ENCODE assay signal across 8 cellular contexts in the genomic region with DNA sequence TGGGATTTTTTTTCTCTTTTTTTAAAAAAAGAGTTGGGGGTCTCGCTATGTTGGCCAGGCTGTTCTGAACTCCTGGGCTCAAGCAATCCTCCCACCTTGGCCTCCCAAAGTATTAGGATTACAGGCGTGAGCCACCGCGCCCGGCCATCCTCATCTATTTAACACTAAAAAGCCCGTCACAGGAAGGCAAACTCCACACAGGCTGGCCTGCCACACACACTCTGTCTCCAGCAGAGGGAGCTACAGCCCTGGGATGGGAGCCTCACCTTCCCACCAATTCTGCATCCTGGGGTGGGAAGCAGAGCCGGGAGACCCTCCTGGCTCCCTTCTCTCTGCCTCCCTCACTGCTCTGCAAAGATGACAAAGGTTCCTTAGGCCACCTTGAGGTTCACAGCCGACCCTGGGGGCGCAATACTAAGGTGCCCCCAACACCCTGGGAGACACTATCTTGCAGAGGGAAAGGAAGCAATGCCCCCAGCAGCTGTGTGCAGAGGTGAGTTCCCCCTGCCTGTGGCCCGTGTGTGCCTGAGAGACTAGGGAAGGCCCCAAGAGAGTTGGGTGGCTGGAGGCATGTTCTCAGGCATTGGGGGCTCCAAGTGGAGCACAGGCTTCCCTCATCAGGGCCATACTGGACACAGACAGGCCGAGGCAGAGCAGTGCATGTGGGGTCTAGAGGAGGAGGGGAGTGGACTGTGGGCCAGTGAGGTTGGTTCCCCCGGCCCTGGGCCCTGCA. TPM values are rescaled to one million over a fixed set of nuclear protein-coding genes. Genes with fewer than 3 reads are reported as not detected.
DNase-seq lines count a peak whose midpoint lies in the region; ATAC-seq and TF ChIP-seq lines count a peak whose summit lies in the region.

No MANE protein-coding gene starts in this region.

- H3K4me3 ChIP-seq in heart right ventricle (no peak overlapping the region), NB4 (ENCODE audit: low read depth, low read length) (no peak overlapping the region), astrocyte of the spinal cord (ENCODE audit: low read depth, low read length) (no peak overlapping the region), testis (no peak overlapping the region)
- H3K4me3 ChIP-seq in effector memory CD4-positive, alpha-beta T cell (ENCODE audit: insufficient read depth, low read depth, low read length, poor library complexity, severe bottlenecking): no peak overlapping the region

- ATAC-seq in heart right ventricle (no peak), Right ventricle myocardium inferior (no peak), left colon (peak; percentile 62), GM18873 (IDR thresholded peaks at IDR 0.05; ENCODE audit: low FRiP score, unreplicated experiment) (no peak)

- H3K4me1 ChIP-seq in heart right ventricle: peaks cover 0 to 26% (median 12%) of the 10 kb centered on the region in 9 donors
- H3K4me1 ChIP-seq in testis: no peaks in the 10 kb centered on the region
- H3K4me1 ChIP-seq in effector memory CD4-positive, alpha-beta T cell (ENCODE audit: control insufficient read depth, insufficient read depth, low read length, poor library complexity, severe bottlenecking): no peaks in the 10 kb centered on the region

- TF ChIP-seq POLR2A in NB4 (IDR thresholded peaks at IDR 0.05; ENCODE audit: extremely low read depth, insufficient read length) (no peak), testis (IDR thresholded peaks at IDR 0.05) (no peak)

- intact Hi-C loops in heart right ventricle (cut with DNase I): loop anchor here in 4 of 10 donors (2.0 to 10.0 kb wide), 3 partner anchors 32 to 281 kb away; no protein-coding TSS in a partner anchor
- intact Hi-C loops in Right ventricle myocardium inferior (cut with DNase I): loop anchor here (5.0 kb wide), 1 partner anchor 281 kb away; no protein-coding TSS in a partner anchor
- intact Hi-C loops in left colon (cut with DNase I, micrococcal nuclease): no loop called here
- intact Hi-C loops in testis (cut with DNase I; ENCODE audit: low total_unique reads): no loop called here

- WGBS in heart right ventricle, 2 donors: 70 to 73% methylated on average over 12 of the region's 12 CpGs
- WGBS in testis, 2 donors: 73% methylated on average over 9 to 12 of the region's 12 CpGs

- H3K27ac ChIP-seq in heart right ventricle: no peak overlapping the region
- H3K27ac ChIP-seq in testis: no peak overlapping the region
- H3K27ac ChIP-seq in effector memory CD4-positive, alpha-beta T cell (ENCODE audit: insufficient read depth, low read length, poor library complexity, severe bottlenecking): no peak overlapping the region

- in situ Hi-C loops in astrocyte of the spinal cord (cut with HindIII; ENCODE audit: low sequenced_read_pairs): no loop called here

- DNase-seq in heart right ventricle (no peak), Right ventricle myocardium inferior (ENCODE audit: missing footprints) (no peak), NB4 (ENCODE audit: low read depth) (peak; percentile 57), astrocyte of the spinal cord (ENCODE audit: low read depth, low spot score) (peak; percentile 22), left colon (peak in 1 of 2 donors; percentile 24), testis (peak; percentile 46)
- DNase-seq in effector memory CD4-positive, alpha-beta T cell: no peak

- no peaks in the 10 kb centered on the region for H3K27me3 ChIP-seq in heart right ventricle
- H3K27me3 ChIP-seq in testis: no peaks in the 10 kb centered on the region
- no peaks in the 10 kb centered on the region for H3K27me3 ChIP-seq in effector memory CD4-positive, alpha-beta T cell (replicated peaks; ENCODE audit: control insufficient read depth, insufficient read depth, low read length, poor library complexity, severe bottlenecking)

- no peaks in the 10 kb centered on the region for H3K9me3 ChIP-seq in heart right ventricle
- H3K9me3 ChIP-seq in testis: no peaks in the 10 kb centered on the region
- no peaks in the 10 kb centered on the region for H3K9me3 ChIP-seq in effector memory CD4-positive, alpha-beta T cell (ENCODE audit: control insufficient read depth, low read length)

- peak; percentile 53 to 78 (median 73) for TF ChIP-seq CTCF in heart right ventricle (IDR thresholded peaks at IDR 0.05)
- peak; percentile 78 for TF ChIP-seq CTCF in NB4 (IDR thresholded peaks at IDR 0.05; ENCODE audit: low read depth, low read length)
- peak; percentile 90 for TF ChIP-seq CTCF in astrocyte of the spinal cord (IDR thresholded peaks at IDR 0.05; ENCODE audit: low read depth, low read length)
- peak; percentile 48 to 62 (median 60) for TF ChIP-seq CTCF in testis (IDR thresholded peaks at IDR 0.05)

- H3K36me3 ChIP-seq in heart right ventricle (peaks cover 0 to 99% (median 40%) of the 10 kb centered on the region in 9 donors), testis (ENCODE audit: low read depth, missing control alignments) (no peaks in the 10 kb centered on the region)
- H3K36me3 ChIP-seq in effector memory CD4-positive, alpha-beta T cell (ENCODE audit: control insufficient read depth, insufficient read depth, low read length): peaks cover 65% of the 10 kb centered on the region

RNA-seq across cellular contexts. Expression of a gene that starts 27.4 kb away (rescaled TPM):
- total RNA-seq in heart right ventricle (10 to 100 TPM; 54.9 to 97.5 (median 71.4) TPM), Right ventricle myocardium inferior (111 TPM), left colon (10 to 100 TPM; 54.1 to 69.1 TPM), testis (10 to 100 TPM; 68.0 to 71.2 TPM)
- polyA plus RNA-seq in heart right ventricle (100 to 1,000 TPM; 110 to 188 TPM), testis (ENCODE audit: insufficient read depth, low read depth, low replicate concordance) (33.8 TPM)

RNA-seq across cellular contexts. Expression of a gene that starts 34.6 kb away (rescaled TPM):
- total RNA-seq in heart right ventricle (10 to 100 TPM; 44.2 to 60.1 (median 55.3) TPM), Right ventricle myocardium inferior (55.1 TPM), left colon (10 to 100 TPM; 49.2 to 61.4 TPM), testis (10 to 100 TPM; 75.7 to 84.8 TPM)
- polyA plus RNA-seq in heart right ventricle (10 to 100 TPM; 11.6 to 31.7 TPM), testis (ENCODE audit: insufficient read depth, low read depth, low replicate concordance) (128 TPM)

RNA-seq across cellular contexts. Expression of a gene that starts 44.9 kb away (rescaled TPM):
- under 1 TPM in 6 of 10 donors, not detected in 4; 0.18 to 0.44 (median 0.24) TPM for total RNA-seq in heart right ventricle
- under 1 TPM in 1 of 2 donors, not detected in 1; 0.74 TPM for polyA plus RNA-seq in heart right ventricle
- 0.19 TPM for total RNA-seq in Right ventricle myocardium inferior
- total RNA-seq in left colon: 1 to 10 TPM in 1 of 2 donors, under 1 TPM in 1; 0.61 to 5.1 TPM
- 10 to 100 TPM; 40.1 to 67.2 TPM for total RNA-seq in testis
- 19.4 TPM for polyA plus RNA-seq in testis (ENCODE audit: insufficient read depth, low read depth, low replicate concordance)

RNA-seq across cellular contexts. Expression of a gene that starts 50.7 kb away (rescaled TPM):
- 10 to 100 TPM in 3 of 10 donors, 1 to 10 TPM in 7; 5.7 to 12.9 (median 9.5) TPM for total RNA-seq in heart right ventricle
- polyA plus RNA-seq in heart right ventricle: 10 to 100 TPM in 1 of 2 donors, 1 to 10 TPM in 1; 7.3 to 26.1 TPM
- 10.3 TPM for total RNA-seq in Right ventricle myocardium inferior
- 10 to 100 TPM; 10.6 to 17.7 TPM for total RNA-seq in left colon
- 10 to 100 TPM; 72.5 to 88.6 TPM for total RNA-seq in testis
- 51.9 TPM for polyA plus RNA-seq in testis (ENCODE audit: insufficient read depth, low read depth, low replicate concordance)

RNA-seq across cellular contexts. Expression of a gene that starts 56.3 kb away (rescaled TPM):
- total RNA-seq in heart right ventricle (10 to 100 TPM in 2 of 10 donors, 1 to 10 TPM in 8; 1.1 to 11.6 (median 4.7) TPM), Right ventricle myocardium inferior (7.2 TPM), left colon (under 1 TPM in 1 of 2 donors, not detected in 1; 0.53 TPM), testis (1 to 10 TPM in 1 of 2 donors, not detected in 1; 2.2 TPM)
- polyA plus RNA-seq in heart right ventricle (1 to 10 TPM; 1.9 to 2.3 TPM), testis (ENCODE audit: insufficient read depth, low read depth, low replicate concordance) (1.2 TPM)

Comparison
In these comparisons a context has a peak if more than half of its experiments do, and no peak if none do; other contexts are left out.
1. DNase-seq: peak in NB4 (single experiment), astrocyte of the spinal cord (single experiment) and testis (single experiment); none in heart right ventricle (0 of 2), Right ventricle myocardium inferior (single experiment) and effector memory CD4-positive, alpha-beta T cell (0 of 3).
2. RNA of a gene that starts 44.9 kb away (total RNA-seq): 40.1 to 67.2 TPM in testis; 0.61 to 5.1 TPM in left colon, 0.18 to 0.44 TPM in heart right ventricle and 0.19 TPM in Right ventricle myocardium inferior (single experiment); every median in the first group is over 4 times any median in the second.
3. Peak in every context shown above with its lines, with median percentiles within 50 percentile points of each other: CTCF ChIP-seq.